15 cellular contexts compared by ENCODE assay signal in the genomic region with DNA sequence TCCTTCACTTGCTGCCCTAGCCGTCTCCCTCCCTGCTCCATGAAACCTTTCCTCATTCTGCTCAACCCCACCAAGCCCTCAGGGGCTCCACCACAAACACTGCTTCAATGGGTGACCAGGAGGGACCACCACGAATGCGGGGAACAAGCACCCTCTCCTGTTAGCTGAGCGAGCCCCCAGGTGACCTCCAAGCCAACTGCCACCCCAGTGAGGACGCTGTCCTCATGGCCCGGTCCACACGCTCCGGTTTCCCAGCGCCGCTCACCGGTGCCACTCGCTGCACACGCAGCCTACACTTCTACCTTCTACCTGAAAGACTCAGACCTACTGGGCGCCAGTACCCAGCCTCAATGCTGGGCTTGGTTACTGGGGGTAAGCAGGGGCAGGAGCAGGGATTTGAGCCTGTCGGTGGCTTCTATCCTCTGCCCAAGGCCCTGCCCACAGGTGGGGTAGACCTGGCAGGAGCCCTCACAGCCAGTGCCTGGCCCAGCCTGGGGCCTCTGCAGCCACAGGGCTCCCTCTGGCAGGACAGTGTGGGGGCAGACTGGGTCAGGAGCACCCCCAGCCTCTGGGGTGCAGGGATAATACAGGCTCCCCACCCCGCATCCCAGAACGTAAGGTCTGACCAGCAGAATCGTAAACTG. TPM values are rescaled to one million over a fixed set of nuclear protein-coding genes. Genes with fewer than 3 reads are reported as not detected.
"Had no signal": no experiment of that assay in that cellular context is flagged by ENCODE, and none has a peak within 500 bp of the region (broad histone marks: within the 10 kb centered on the region; RNA-seq: fewer than 3 reads in every experiment).

No MANE protein-coding gene starts in this region.

- H3K4me3 ChIP-seq: upper lobe of left lung had no signal

- DNase-seq: activated CD8-positive, alpha-beta memory T cell treated with anti-CD3 and anti-CD28 coated beads for 24 hours; activated CD8-positive, alpha-beta memory T cell treated with anti-CD3 and anti-CD28 coated beads, Interleukin-2, amount 50 U/mL, for 48 hours; activated gamma-delta T cell; dermis blood vessel endothelial cell; effector memory CD8-positive, alpha-beta T cell; foreskin fibroblast; left colon; nucleus accumbens; stimulated activated CD4-positive, alpha-beta T cell treated with anti-CD3 and anti-CD28 coated beads, Interleukin-2, amount 100 ng/mL, for 24 hours had no signal

- H3K27ac ChIP-seq: epithelial cell of prostate, upper lobe of left lung had no signal

- H3K9me3 ChIP-seq: upper lobe of left lung had no signal

- H3K27me3 ChIP-seq: upper lobe of left lung had no signal

- FAIRE-seq: bronchial epithelial cell had no signal

- H3K4me1 ChIP-seq: upper lobe of left lung had no signal

- ATAC-seq: activated CD4-positive, CD25-positive, alpha-beta regulatory T cell treated with anti-CD3 and anti-CD28 coated beads, Interleukin-2, amount 50 U/mL, for 24 hours; effector memory CD8-positive, alpha-beta T cell had no signal

RNA-seq across cellular contexts. Expression of a gene that starts 20.0 kb away (rescaled TPM):
- total RNA-seq: temporal lobe had no signal

RNA-seq across cellular contexts. Expression of a gene that starts 49.2 kb away (rescaled TPM):
- total RNA-seq: dermis blood vessel endothelial cell, lung microvascular endothelial cell had no signal
